10 cellular contexts compared by ENCODE assay signal in genomic region chr19:7637374-7638256, GRCh38. TPM values are rescaled to one million over a fixed set of nuclear protein-coding genes. Genes with fewer than 3 reads are reported as not detected.
DNase-seq lines count a peak whose midpoint lies in the region; ATAC-seq, FAIRE-seq and TF ChIP-seq lines count a peak whose summit lies in the region.
"Had no signal": no experiment of that assay in that cellular context is flagged by ENCODE, and none has a peak within 500 bp of the region (broad histone marks: within the 10 kb centered on the region; RNA-seq: fewer than 3 reads in every experiment).

No MANE protein-coding gene starts in this region.

- peak overlapping the region; percentile 92 for H3K4me3 Mint-ChIP-seq in dendritic cell treated with granulocyte-macrophage colony-stimulating factor and Interleukin-4, amounts not matched to agents 40 ng/mL and 50 ng/mL, for 4 days
- peak overlapping the region; percentile 72 for H3K4me3 Mint-ChIP-seq in mesothelial cell of epicardium

- intact Hi-C loops in dendritic cell treated with granulocyte-macrophage colony-stimulating factor and Interleukin-4, amounts not matched to agents 40 ng/mL and 50 ng/mL, for 4 days (cut with micrococcal nuclease) = no loop called here

- DNase-seq in activated naive CD4-positive, alpha-beta T cell treated with Interleukin-2 at 50 U/mL for 16 hours = peak; percentile 19
- DNase-seq in activated naive CD4-positive, alpha-beta T cell treated with anti-CD3 and anti-CD28 coated beads, Interleukin-2, amount 50 U/mL, for 16 hours = no peak
- peak; percentile 35 for DNase-seq in NOMO-1 treated with DMSO at 0.1 percent for 48 hours (lab: John Stamatoyannopoulos, UW; ENCODE audit: unreplicated experiment)
- no peak for DNase-seq in mesothelial cell of epicardium (ENCODE audit: low spot score in 2 of 2, unreplicated experiment in 2 of 2)
- DNase-seq in D721Med (ENCODE audit: insufficient read length, low spot score) = no peak

- no peaks in the 10 kb centered on the region for H3K27me3 Mint-ChIP-seq in dendritic cell treated with granulocyte-macrophage colony-stimulating factor and Interleukin-4, amounts not matched to agents 40 ng/mL and 50 ng/mL, for 4 days
- H3K27me3 Mint-ChIP-seq in mesothelial cell of epicardium (ENCODE audit: low read depth) = peaks cover 31% of the 10 kb centered on the region

- ATAC-seq in GM19463 (IDR thresholded peaks at IDR 0.05; ENCODE audit: unreplicated experiment) (no peak), SK-N-SH treated with all-trans-retinoic acid at 6 μM for 48 hours (no peak)

- peaks cover 72% of the 10 kb centered on the region for H3K36me3 Mint-ChIP-seq in dendritic cell treated with granulocyte-macrophage colony-stimulating factor and Interleukin-4, amounts not matched to agents 40 ng/mL and 50 ng/mL, for 4 days (ENCODE audit: low read depth)
- no peaks in the 10 kb centered on the region for H3K36me3 Mint-ChIP-seq in mesothelial cell of epicardium

- H3K9me3 Mint-ChIP-seq in dendritic cell treated with granulocyte-macrophage colony-stimulating factor and Interleukin-4, amounts not matched to agents 40 ng/mL and 50 ng/mL, for 4 days = no peaks in the 10 kb centered on the region
- H3K9me3 Mint-ChIP-seq in mesothelial cell of epicardium = no peaks in the 10 kb centered on the region

- peaks cover 63% of the 10 kb centered on the region for H3K4me1 Mint-ChIP-seq in dendritic cell treated with granulocyte-macrophage colony-stimulating factor and Interleukin-4, amounts not matched to agents 40 ng/mL and 50 ng/mL, for 4 days (ENCODE audit: low read depth)
- peaks cover 2% of the 10 kb centered on the region for H3K4me1 Mint-ChIP-seq in mesothelial cell of epicardium

- H3K27ac Mint-ChIP-seq in dendritic cell treated with granulocyte-macrophage colony-stimulating factor and Interleukin-4, amounts not matched to agents 40 ng/mL and 50 ng/mL, for 4 days = peak overlapping the region; percentile 95
- H3K27ac Mint-ChIP-seq in mesothelial cell of epicardium = peak overlapping the region; percentile 47

- no peak for FAIRE-seq in D721Med (lab: Jason Lieb, UNC)

- TF ChIP-seq CTCF in mesothelial cell of epicardium (IDR thresholded peaks at IDR 0.05; ENCODE audit: unreplicated experiment) = no peak
- no peak for TF ChIP-seq CTCF in D721Med (IDR thresholded peaks at IDR 0.05; ENCODE audit: insufficient read depth, missing control alignments)

TF ChIP-seq in SK-N-SH treated with all-trans-retinoic acid at 6 μM for 48 hours, 23 proteins besides CTCF, POLR2A, EP300 and RAD21:
- no peak for TF ChIP-seq ISL1 (CRISPR knock-in tag; IDR thresholded peaks at IDR 0.05)
- TF ChIP-seq ZNF8 (CRISPR knock-in tag; IDR thresholded peaks at IDR 0.05) = no peak
- no peak for TF ChIP-seq PPARA (CRISPR knock-in tag; IDR thresholded peaks at IDR 0.05; ENCODE audit: borderline replicate concordance)
- no peak for TF ChIP-seq TCF4 (CRISPR knock-in tag; IDR thresholded peaks at IDR 0.05; ENCODE audit: borderline replicate concordance)
- no peak for TF ChIP-seq TSHZ2 (CRISPR knock-in tag; IDR thresholded peaks at IDR 0.05)
- TF ChIP-seq ZFP3 (CRISPR knock-in tag; IDR thresholded peaks at IDR 0.05) = no peak

RNA-seq across cellular contexts. Expression of gene STXBP2, which starts 0.7 kb away (rescaled TPM):
- 88.1 to 99.0 TPM (median 97.7 TPM) in 3 replicates for total RNA-seq in mesothelial cell of epicardium

RNA-seq across cellular contexts. Expression of gene PCP2, which starts 4.1 kb away (rescaled TPM):
- total RNA-seq in mesothelial cell of epicardium = 1.5 to 2.5 TPM (median 1.7 TPM) in 3 replicates
- total RNA-seq: aorta, subcutaneous adipose tissue had no signal

RNA-seq across cellular contexts. Expression of gene PET100, which starts 8.0 kb away (rescaled TPM):
- 139 to 152 TPM (median 149 TPM) in 3 replicates for total RNA-seq in mesothelial cell of epicardium

RNA-seq across cellular contexts. Expression of gene XAB2, which starts 8.3 kb away (rescaled TPM):
- total RNA-seq in mesothelial cell of epicardium = 43.9 to 46.6 TPM (median 44.6 TPM) in 3 replicates

RNA-seq across cellular contexts. Expression of gene RETN, which starts 31.2 kb away (rescaled TPM):
- total RNA-seq in mesothelial cell of epicardium = not detected in 3 replicates
- total RNA-seq: aorta had no signal

Comparison
In these comparisons a context has a peak if more than half of its experiments do, and no peak if none do; other contexts are left out.
1. DNase-seq: peak in activated naive CD4-positive, alpha-beta T cell treated with Interleukin-2 at 50 U/mL for 16 hours (single experiment) and NOMO-1 treated with DMSO at 0.1 percent for 48 hours (single experiment); none in activated naive CD4-positive, alpha-beta T cell treated with anti-CD3 and anti-CD28 coated beads, Interleukin-2, amount 50 U/mL, for 16 hours (single experiment), mesothelial cell of epicardium (0 of 2) and D721Med (single experiment).